In genomic region chr1:240169188-240169587, GRCh38 we compare ENCODE assay signal across 13 cellular contexts.
A peak's percentile ranks its signal among the peaks of the same experiment; 100 is the strongest.
DNase-seq lines count a peak whose midpoint lies in the region; ATAC-seq and TF ChIP-seq lines count a peak whose summit lies in the region.
"Had no signal": no experiment of that assay in that cellular context is flagged by ENCODE, and none has a peak within 500 bp of the region (broad histone marks: within the 10 kb centered on the region; RNA-seq: fewer than 3 reads in every experiment).

No MANE protein-coding gene starts in this region.

- 88 to 90% methylated on average over 6 to 7 of the region's 7 CpGs for WGBS in endodermal cell (ENCODE audit: insufficient coverage in 1 of 2, insufficient read length in 1 of 2), 2 experiments

- H3K9me3 Mint-ChIP-seq in endodermal cell, result peaks cover 16% of the 10 kb centered on the region
- peaks cover 11 to 13% (median 12%) of the 10 kb centered on the region in 3 donors for H3K9me3 Mint-ChIP-seq in T-cell

- H3K4me1 ChIP-seq in endodermal cell (ENCODE audit: control insufficient read depth, insufficient read depth, low read length) (no peaks in the 10 kb centered on the region), upper lobe of right lung (no peaks in the 10 kb centered on the region)

- intact Hi-C loops in upper lobe of right lung (cut with DNase I), result no loop called here

- H3K27me3 ChIP-seq in endodermal cell (ENCODE audit: control insufficient read depth, insufficient read depth, low read length, poor library complexity, severe bottlenecking) (no peaks in the 10 kb centered on the region), upper lobe of right lung (no peaks in the 10 kb centered on the region)
- H3K27me3 ChIP-seq: BLaER1 treated with 17β-estradiol and CSF1 and Interleukin-3, amounts not matched to agents 10 nM and 100 nM had no signal

- H3K36me3 ChIP-seq in endodermal cell (ENCODE audit: control insufficient read depth, insufficient read depth, low read length), result peaks cover 46% of the 10 kb centered on the region
- H3K36me3 ChIP-seq in upper lobe of right lung, result no peaks in the 10 kb centered on the region
- H3K36me3 ChIP-seq: BLaER1 treated with 17β-estradiol and CSF1 and Interleukin-3, amounts not matched to agents 10 nM and 100 nM had no signal

- no peak for ATAC-seq in upper lobe of right lung
- no peak for ATAC-seq in T-cell (replicated peaks in 1 of 4)
- no peak for ATAC-seq in GM18909 (IDR thresholded peaks at IDR 0.05; ENCODE audit: poor library complexity, unreplicated experiment)
- no peak for ATAC-seq in HG03175 (IDR thresholded peaks at IDR 0.05; ENCODE audit: unreplicated experiment)

- CTCF ChIA-PET in T-cell (lab: Charles Lee), result no interaction called here

- H3K27ac Mint-ChIP-seq in endodermal cell, result no peak overlapping the region
- H3K27ac Mint-ChIP-seq in T-cell, result no peak overlapping the region
- H3K27ac Mint-ChIP-seq: immature natural killer cell had no signal

- H3K27me3 Mint-ChIP-seq in endodermal cell (ENCODE audit: insufficient read depth) (no peaks in the 10 kb centered on the region), T-cell (no peaks in the 10 kb centered on the region)

- no peak overlapping the region for H3K4me3 ChIP-seq in endodermal cell (ENCODE audit: low read length)
- no peak overlapping the region for H3K4me3 ChIP-seq in upper lobe of right lung
- H3K4me3 ChIP-seq: BLaER1 treated with 17β-estradiol and CSF1 and Interleukin-3, amounts not matched to agents 10 nM and 100 nM had no signal

- H3K4me1 Mint-ChIP-seq in endodermal cell (peaks cover 17% of the 10 kb centered on the region), T-cell (no peaks in the 10 kb centered on the region)
- H3K4me1 Mint-ChIP-seq: immature natural killer cell had no signal

- H3K9me3 ChIP-seq in endodermal cell (ENCODE audit: control insufficient read depth, low read length) (peaks cover 11% of the 10 kb centered on the region), upper lobe of right lung (peaks cover 5% of the 10 kb centered on the region)

- DNase-seq in NCI-H82 (lab: John Stamatoyannopoulos, UW), result peak; percentile 57
- DNase-seq in NCI-H82 treated with DMSO at 0.1 percent for 48 hours (lab: John Stamatoyannopoulos, UW; ENCODE audit: unreplicated experiment), result no peak
- peak; percentile 48 for DNase-seq in NCI-H69 (lab: John Stamatoyannopoulos, UW)
- DNase-seq in endodermal cell, result no peak
- DNase-seq in upper lobe of right lung, result no peak
- DNase-seq in T-cell, result no peak
- DNase-seq: activated effector memory CD4-positive, alpha-beta T cell treated with anti-CD3 and anti-CD28 coated beads, Interleukin-2, amount 50 U/mL, for 16 hours; effector CD4-positive, alpha-beta T cell; immature natural killer cell; occipital lobe had no signal

- H3K9ac ChIP-seq in endodermal cell (ENCODE audit: extremely low read depth, low read length, poor library complexity, severe bottlenecking), result no peak overlapping the region
- H3K9ac ChIP-seq: BLaER1 treated with 17β-estradiol and CSF1 and Interleukin-3, amounts not matched to agents 10 nM and 100 nM had no signal

- H3K27ac ChIP-seq in endodermal cell (ENCODE audit: low read depth, low read length) (no peak overlapping the region), upper lobe of right lung (no peak overlapping the region)
- H3K27ac ChIP-seq: BLaER1 treated with 17β-estradiol and CSF1 and Interleukin-3, amounts not matched to agents 10 nM and 100 nM had no signal

- POLR2A ChIA-PET in T-cell (lab: Charles Lee), result no interaction called here

- H3K36me3 Mint-ChIP-seq in endodermal cell (ENCODE audit: low read depth) (peaks cover 39% of the 10 kb centered on the region), T-cell (no peaks in the 10 kb centered on the region)
- H3K36me3 Mint-ChIP-seq: immature natural killer cell had no signal

- H3K4me3 Mint-ChIP-seq in endodermal cell (no peak overlapping the region), T-cell (no peak overlapping the region)
- H3K4me3 Mint-ChIP-seq: immature natural killer cell had no signal

- TF ChIP-seq CTCF in endodermal cell (conservative IDR thresholded peaks at IDR 0.05) (peak; percentile 62), upper lobe of right lung (IDR thresholded peaks at IDR 0.05) (peak; percentile 17)

Comparison
In these comparisons a context has a peak if more than half of its experiments do, and no peak if none do; other contexts are left out.
1. DNase-seq: peak in NCI-H82 (single experiment) and NCI-H69 (single experiment); none in NCI-H82 treated with DMSO at 0.1 percent for 48 hours (single experiment), endodermal cell (single experiment), upper lobe of right lung (single experiment) and T-cell (0 of 34).